In the genomic region with DNA sequence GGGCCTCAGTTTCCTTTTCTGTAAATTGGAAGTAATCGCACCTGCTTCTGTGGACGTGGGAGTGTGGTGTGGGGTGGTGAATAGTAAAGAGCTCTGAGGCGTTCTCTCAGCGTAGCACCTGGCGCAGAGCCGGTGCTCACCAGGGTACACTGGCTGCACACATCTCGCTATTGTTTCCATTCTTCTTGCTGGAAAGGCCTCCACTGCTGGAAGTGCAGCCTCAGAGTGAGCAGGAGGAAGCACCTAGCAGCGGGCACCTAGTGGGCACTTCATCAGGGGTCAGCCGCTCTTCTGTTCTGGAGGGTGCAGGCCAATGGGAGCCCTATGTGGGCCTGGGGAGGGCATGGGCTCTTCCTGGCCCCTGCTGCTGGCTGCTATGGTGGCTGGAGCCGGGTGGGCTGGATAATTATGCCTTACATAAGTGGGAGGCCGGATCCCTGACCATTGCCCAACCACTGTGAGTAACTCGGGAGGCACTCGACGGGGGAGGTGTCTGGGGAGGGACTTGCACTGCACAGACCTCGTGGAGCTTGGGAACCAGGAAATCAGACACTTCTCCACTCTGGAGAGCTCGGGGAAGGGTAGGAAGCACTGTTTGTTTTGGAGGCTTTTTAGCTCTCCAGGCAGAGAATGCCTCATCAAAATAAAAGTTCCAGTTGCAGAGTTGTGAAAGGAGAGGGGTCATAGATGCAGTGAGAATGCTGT, we compare ENCODE assay signal across 1 cellular context.
TF ChIP-seq lines count a peak whose summit lies in the region.

No MANE protein-coding gene starts in this region.

TF ChIP-seq in GM23338, 12 proteins besides CTCF, POLR2A, EP300 and RAD21 (continued from another document):
- TF ChIP-seq, protein P1, sequence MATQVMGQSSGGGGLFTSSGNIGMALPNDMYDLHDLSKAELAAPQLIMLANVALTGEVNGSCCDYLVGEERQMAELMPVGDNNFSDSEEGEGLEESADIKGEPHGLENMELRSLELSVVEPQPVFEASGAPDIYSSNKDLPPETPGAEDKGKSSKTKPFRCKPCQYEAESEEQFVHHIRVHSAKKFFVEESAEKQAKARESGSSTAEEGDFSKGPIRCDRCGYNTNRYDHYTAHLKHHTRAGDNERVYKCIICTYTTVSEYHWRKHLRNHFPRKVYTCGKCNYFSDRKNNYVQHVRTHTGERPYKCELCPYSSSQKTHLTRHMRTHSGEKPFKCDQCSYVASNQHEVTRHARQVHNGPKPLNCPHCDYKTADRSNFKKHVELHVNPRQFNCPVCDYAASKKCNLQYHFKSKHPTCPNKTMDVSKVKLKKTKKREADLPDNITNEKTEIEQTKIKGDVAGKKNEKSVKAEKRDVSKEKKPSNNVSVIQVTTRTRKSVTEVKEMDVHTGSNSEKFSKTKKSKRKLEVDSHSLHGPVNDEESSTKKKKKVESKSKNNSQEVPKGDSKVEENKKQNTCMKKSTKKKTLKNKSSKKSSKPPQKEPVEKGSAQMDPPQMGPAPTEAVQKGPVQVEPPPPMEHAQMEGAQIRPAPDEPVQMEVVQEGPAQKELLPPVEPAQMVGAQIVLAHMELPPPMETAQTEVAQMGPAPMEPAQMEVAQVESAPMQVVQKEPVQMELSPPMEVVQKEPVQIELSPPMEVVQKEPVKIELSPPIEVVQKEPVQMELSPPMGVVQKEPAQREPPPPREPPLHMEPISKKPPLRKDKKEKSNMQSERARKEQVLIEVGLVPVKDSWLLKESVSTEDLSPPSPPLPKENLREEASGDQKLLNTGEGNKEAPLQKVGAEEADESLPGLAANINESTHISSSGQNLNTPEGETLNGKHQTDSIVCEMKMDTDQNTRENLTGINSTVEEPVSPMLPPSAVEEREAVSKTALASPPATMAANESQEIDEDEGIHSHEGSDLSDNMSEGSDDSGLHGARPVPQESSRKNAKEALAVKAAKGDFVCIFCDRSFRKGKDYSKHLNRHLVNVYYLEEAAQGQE (IDR thresholded peaks at IDR 0.05; ENCODE audit: unreplicated experiment), result no peak
- TF ChIP-seq ZNF331 (CRISPR knock-in tag; IDR thresholded peaks at IDR 0.05; ENCODE audit: low read depth), result no peak
- TF ChIP-seq, protein P2, sequence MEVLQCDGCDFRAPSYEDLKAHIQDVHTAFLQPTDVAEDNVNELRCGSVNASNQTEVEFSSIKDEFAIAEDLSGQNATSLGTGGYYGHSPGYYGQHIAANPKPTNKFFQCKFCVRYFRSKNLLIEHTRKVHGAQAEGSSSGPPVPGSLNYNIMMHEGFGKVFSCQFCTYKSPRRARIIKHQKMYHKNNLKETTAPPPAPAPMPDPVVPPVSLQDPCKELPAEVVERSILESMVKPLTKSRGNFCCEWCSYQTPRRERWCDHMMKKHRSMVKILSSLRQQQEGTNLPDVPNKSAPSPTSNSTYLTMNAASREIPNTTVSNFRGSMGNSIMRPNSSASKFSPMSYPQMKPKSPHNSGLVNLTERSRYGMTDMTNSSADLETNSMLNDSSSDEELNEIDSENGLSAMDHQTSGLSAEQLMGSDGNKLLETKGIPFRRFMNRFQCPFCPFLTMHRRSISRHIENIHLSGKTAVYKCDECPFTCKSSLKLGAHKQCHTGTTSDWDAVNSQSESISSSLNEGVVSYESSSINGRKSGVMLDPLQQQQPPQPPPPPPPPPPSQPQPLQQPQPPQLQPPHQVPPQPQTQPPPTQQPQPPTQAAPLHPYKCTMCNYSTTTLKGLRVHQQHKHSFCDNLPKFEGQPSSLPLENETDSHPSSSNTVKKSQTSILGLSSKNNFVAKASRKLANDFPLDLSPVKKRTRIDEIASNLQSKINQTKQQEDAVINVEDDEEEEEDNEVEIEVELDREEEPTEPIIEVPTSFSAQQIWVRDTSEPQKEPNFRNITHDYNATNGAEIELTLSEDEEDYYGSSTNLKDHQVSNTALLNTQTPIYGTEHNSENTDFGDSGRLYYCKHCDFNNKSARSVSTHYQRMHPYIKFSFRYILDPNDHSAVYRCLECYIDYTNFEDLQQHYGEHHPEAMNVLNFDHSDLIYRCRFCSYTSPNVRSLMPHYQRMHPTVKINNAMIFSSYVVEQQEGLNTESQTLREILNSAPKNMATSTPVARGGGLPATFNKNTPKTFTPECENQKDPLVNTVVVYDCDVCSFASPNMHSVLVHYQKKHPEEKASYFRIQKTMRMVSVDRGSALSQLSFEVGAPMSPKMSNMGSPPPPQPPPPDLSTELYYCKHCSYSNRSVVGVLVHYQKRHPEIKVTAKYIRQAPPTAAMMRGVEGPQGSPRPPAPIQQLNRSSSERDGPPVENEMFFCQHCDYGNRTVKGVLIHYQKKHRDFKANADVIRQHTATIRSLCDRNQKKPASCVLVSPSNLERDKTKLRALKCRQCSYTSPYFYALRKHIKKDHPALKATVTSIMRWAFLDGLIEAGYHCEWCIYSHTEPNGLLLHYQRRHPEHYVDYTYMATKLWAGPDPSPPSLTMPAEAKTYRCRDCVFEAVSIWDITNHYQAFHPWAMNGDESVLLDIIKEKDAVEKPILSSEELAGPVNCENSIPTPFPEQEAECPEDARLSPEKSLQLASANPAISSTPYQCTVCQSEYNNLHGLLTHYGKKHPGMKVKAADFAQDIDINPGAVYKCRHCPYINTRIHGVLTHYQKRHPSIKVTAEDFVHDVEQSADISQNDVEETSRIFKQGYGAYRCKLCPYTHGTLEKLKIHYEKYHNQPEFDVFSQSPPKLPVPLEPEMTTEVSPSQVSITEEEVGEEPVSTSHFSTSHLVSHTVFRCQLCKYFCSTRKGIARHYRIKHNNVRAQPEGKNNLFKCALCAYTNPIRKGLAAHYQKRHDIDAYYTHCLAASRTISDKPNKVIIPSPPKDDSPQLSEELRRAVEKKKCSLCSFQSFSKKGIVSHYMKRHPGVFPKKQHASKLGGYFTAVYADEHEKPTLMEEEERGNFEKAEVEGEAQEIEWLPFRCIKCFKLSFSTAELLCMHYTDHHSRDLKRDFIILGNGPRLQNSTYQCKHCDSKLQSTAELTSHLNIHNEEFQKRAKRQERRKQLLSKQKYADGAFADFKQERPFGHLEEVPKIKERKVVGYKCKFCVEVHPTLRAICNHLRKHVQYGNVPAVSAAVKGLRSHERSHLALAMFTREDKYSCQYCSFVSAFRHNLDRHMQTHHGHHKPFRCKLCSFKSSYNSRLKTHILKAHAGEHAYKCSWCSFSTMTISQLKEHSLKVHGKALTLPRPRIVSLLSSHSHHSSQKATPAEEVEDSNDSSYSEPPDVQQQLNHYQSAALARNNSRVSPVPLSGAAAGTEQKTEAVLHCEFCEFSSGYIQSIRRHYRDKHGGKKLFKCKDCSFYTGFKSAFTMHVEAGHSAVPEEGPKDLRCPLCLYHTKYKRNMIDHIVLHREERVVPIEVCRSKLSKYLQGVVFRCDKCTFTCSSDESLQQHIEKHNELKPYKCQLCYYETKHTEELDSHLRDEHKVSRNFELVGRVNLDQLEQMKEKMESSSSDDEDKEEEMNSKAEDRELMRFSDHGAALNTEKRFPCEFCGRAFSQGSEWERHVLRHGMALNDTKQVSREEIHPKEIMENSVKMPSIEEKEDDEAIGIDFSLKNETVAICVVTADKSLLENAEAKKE (CRISPR knock-in tag; IDR thresholded peaks at IDR 0.05), result no peak
- TF ChIP-seq, protein P3, sequence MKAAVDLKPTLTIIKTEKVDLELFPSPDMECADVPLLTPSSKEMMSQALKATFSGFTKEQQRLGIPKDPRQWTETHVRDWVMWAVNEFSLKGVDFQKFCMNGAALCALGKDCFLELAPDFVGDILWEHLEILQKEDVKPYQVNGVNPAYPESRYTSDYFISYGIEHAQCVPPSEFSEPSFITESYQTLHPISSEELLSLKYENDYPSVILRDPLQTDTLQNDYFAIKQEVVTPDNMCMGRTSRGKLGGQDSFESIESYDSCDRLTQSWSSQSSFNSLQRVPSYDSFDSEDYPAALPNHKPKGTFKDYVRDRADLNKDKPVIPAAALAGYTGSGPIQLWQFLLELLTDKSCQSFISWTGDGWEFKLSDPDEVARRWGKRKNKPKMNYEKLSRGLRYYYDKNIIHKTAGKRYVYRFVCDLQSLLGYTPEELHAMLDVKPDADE (IDR thresholded peaks at IDR 0.05), result no peak
- no peak for TF ChIP-seq STAT1 (IDR thresholded peaks at IDR 0.05; ENCODE audit: unreplicated experiment)
- TF ChIP-seq NANOG (IDR thresholded peaks at IDR 0.05; ENCODE audit: borderline replicate concordance), result no peak
